In genomic region chr5:32331927-32332274, GRCh38 we compare ENCODE assay signal across 8 cellular contexts.
"Had no signal": no experiment of that assay in that cellular context is flagged by ENCODE, and none has a peak within 500 bp of the region (broad histone marks: within the 10 kb centered on the region; RNA-seq: fewer than 3 reads in every experiment).

No MANE protein-coding gene starts in this region.

- H3K9me3 ChIP-seq: tibial nerve had no signal

- H3K27ac ChIP-seq: coronary artery, tibial nerve had no signal

- H3K27me3 ChIP-seq: tibial nerve had no signal

- ATAC-seq: natural killer cell had no signal

- H3K36me3 ChIP-seq: tibial nerve had no signal

- DNase-seq: activated B cell treated with CpG ODN at 0.5 μM for 24 hours; activated CD4-positive, alpha-beta T cell treated with anti-CD3 and anti-CD28 coated beads, Interleukin-2, amount 10 ng/mL, durations not matched to agents 24 days and 14 days; activated naive CD4-positive, alpha-beta T cell treated with anti-CD3 and anti-CD28 coated beads for 36 hours; effector CD4-positive, alpha-beta T cell; natural killer cell had no signal

- H3K4me3 ChIP-seq: coronary artery, lung, tibial nerve had no signal
